Comparison of ENCODE assay signal across 1 cellular context in the genomic region with DNA sequence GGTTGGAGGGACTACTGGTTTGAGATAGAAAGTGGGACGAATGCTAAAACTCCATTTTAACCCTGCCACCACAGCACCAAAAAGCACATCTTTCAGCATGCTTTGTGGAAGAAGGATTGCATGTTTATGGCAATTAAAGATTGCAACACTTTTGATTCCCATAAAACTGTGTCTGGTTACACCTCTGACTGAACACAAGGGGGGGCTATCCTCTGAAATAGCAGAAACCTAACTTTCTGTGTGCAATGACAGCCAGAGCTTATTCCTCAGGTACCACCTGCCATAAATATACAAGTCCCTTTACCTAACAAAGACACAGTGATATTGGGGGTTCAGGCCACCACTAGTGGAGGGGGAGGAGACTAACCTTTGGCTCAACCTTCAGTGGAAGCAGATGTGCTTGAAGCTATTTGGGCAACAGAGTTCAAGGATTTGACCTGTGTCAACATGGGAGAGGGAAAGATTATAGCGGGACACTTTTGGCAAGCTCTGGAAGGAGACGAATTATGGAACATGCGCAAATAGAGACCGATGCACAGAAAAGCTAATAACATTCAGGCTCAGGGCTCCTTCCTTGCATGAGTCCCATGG.
TF ChIP-seq lines count a peak whose summit lies in the region.

No MANE protein-coding gene starts in this region.

TF ChIP-seq in HepG2, 621 proteins besides CTCF, POLR2A, EP300 and RAD21 (continued from another document):
- TF ChIP-seq NR2F2 (IDR thresholded peaks at IDR 0.05; ENCODE audit: borderline replicate concordance, low read depth) (peak; percentile 85), CEBPG (CRISPR knock-in tag; IDR thresholded peaks at IDR 0.05) (peak; percentile 25; the same call in 1 of the 2 replicates), PLRG1 (conservative IDR thresholded peaks at IDR 0.05) (no peak), ZNF264 (CRISPR knock-in tag; IDR thresholded peaks at IDR 0.05) (no peak), YY1 (IDR thresholded peaks at IDR 0.05; ENCODE audit: insufficient read depth, insufficient replicate concordance, low read depth, low read length) (peak; percentile 33), KAT7 (CRISPR knock-in tag; IDR thresholded peaks at IDR 0.05; ENCODE audit: borderline replicate concordance) (no peak), ATM (IDR thresholded peaks at IDR 0.05; ENCODE audit: borderline replicate concordance) (no peak), BRCA1 (CRISPR knock-in tag; IDR thresholded peaks at IDR 0.05) (no peak), GABPB1 (CRISPR knock-in tag; IDR thresholded peaks at IDR 0.05) (no peak), PAWR (CRISPR knock-in tag; IDR thresholded peaks at IDR 0.05; ENCODE audit: borderline replicate concordance) (no peak), RELA (CRISPR knock-in tag; IDR thresholded peaks at IDR 0.05) (no peak), TGIF2 (CRISPR knock-in tag; IDR thresholded peaks at IDR 0.05) (no peak), FOXK1 (CRISPR knock-in tag; IDR thresholded peaks at IDR 0.05; ENCODE audit: borderline replicate concordance, low read depth) (no peak), ZNF10 (CRISPR knock-in tag; IDR thresholded peaks at IDR 0.05; ENCODE audit: borderline replicate concordance, low read depth) (no peak), ZNF484 (CRISPR knock-in tag; IDR thresholded peaks at IDR 0.05; ENCODE audit: borderline replicate concordance, low read depth) (no peak), ZFP82 (CRISPR knock-in tag; IDR thresholded peaks at IDR 0.05; ENCODE audit: borderline replicate concordance) (no peak), ZSCAN9 (CRISPR knock-in tag; IDR thresholded peaks at IDR 0.05; ENCODE audit: borderline replicate concordance) (no peak), AHDC1 (CRISPR knock-in tag; IDR thresholded peaks at IDR 0.05; ENCODE audit: borderline replicate concordance) (peak; percentile 30; the same call in 1 of the 2 replicates), IRX3 (CRISPR knock-in tag; IDR thresholded peaks at IDR 0.05; ENCODE audit: borderline replicate concordance, low read depth) (no peak), ZNF24 (IDR thresholded peaks at IDR 0.05) (no peak), ZNF652 (CRISPR knock-in tag; IDR thresholded peaks at IDR 0.05; ENCODE audit: borderline replicate concordance, low read depth) (no peak), MEIS1 (CRISPR knock-in tag; IDR thresholded peaks at IDR 0.05; ENCODE audit: borderline replicate concordance) (no peak), PRPF4 (IDR thresholded peaks at IDR 0.05; ENCODE audit: low read depth, low read length, poor library complexity, severe bottlenecking) (no peak), HDAC1 (CRISPR knock-in tag; IDR thresholded peaks at IDR 0.05) (0 out of 2 replicates have a peak, but pooled peaks have one; percentile 41), RBM39 (IDR thresholded peaks at IDR 0.05; ENCODE audit: low read depth, low read length, poor library complexity, severe bottlenecking) (no peak), MYC (CRISPR knock-in tag; IDR thresholded peaks at IDR 0.05; ENCODE audit: borderline replicate concordance) (no peak), LCORL (IDR thresholded peaks at IDR 0.05) (no peak), LCORL (CRISPR knock-in tag; IDR thresholded peaks at IDR 0.05) (0 out of 2 replicates have a peak, but pooled peaks have one; percentile 22), POGK (CRISPR knock-in tag; conservative IDR thresholded peaks at IDR 0.05) (no peak), RNF2 (conservative IDR thresholded peaks at IDR 0.05; ENCODE audit: low read depth) (no peak), MATR3 (CRISPR knock-in tag; IDR thresholded peaks at IDR 0.05) (no peak), PITX1 (CRISPR knock-in tag; IDR thresholded peaks at IDR 0.05) (peak; percentile 48; the same call in 1 of the 2 replicates), EED (CRISPR knock-in tag; IDR thresholded peaks at IDR 0.05) (no peak), HOXD1 (CRISPR knock-in tag; IDR thresholded peaks at IDR 0.05) (no peak), NFKB2 (CRISPR knock-in tag; IDR thresholded peaks at IDR 0.05; ENCODE audit: borderline replicate concordance) (no peak), ZNF629 (CRISPR knock-in tag; conservative IDR thresholded peaks at IDR 0.05) (no peak), CREB1 (IDR thresholded peaks at IDR 0.05) (no peak), CREB1 (CRISPR knock-in tag; IDR thresholded peaks at IDR 0.05) (peak; percentile 20; the same call in 1 of the 2 replicates), NCOA2 (CRISPR knock-in tag; IDR thresholded peaks at IDR 0.05) (no peak), NONO (IDR thresholded peaks at IDR 0.05) (no peak), NONO (CRISPR knock-in tag; conservative IDR thresholded peaks at IDR 0.05) (0 out of 2 replicates have a peak, but pooled peaks have one; percentile 31), SAFB2 (CRISPR knock-in tag; IDR thresholded peaks at IDR 0.05; ENCODE audit: borderline replicate concordance, low read depth) (no peak), ZNF749 (CRISPR knock-in tag; IDR thresholded peaks at IDR 0.05; ENCODE audit: borderline replicate concordance) (no peak)
- TF ChIP-seq, protein P1, sequence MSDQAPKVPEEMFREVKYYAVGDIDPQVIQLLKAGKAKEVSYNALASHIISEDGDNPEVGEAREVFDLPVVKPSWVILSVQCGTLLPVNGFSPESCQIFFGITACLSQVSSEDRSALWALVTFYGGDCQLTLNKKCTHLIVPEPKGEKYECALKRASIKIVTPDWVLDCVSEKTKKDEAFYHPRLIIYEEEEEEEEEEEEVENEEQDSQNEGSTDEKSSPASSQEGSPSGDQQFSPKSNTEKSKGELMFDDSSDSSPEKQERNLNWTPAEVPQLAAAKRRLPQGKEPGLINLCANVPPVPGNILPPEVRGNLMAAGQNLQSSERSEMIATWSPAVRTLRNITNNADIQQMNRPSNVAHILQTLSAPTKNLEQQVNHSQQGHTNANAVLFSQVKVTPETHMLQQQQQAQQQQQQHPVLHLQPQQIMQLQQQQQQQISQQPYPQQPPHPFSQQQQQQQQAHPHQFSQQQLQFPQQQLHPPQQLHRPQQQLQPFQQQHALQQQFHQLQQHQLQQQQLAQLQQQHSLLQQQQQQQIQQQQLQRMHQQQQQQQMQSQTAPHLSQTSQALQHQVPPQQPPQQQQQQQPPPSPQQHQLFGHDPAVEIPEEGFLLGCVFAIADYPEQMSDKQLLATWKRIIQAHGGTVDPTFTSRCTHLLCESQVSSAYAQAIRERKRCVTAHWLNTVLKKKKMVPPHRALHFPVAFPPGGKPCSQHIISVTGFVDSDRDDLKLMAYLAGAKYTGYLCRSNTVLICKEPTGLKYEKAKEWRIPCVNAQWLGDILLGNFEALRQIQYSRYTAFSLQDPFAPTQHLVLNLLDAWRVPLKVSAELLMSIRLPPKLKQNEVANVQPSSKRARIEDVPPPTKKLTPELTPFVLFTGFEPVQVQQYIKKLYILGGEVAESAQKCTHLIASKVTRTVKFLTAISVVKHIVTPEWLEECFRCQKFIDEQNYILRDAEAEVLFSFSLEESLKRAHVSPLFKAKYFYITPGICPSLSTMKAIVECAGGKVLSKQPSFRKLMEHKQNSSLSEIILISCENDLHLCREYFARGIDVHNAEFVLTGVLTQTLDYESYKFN (CRISPR knock-in tag; conservative IDR thresholded peaks at IDR 0.05), result peak; percentile 75
- TF ChIP-seq, protein P2, sequence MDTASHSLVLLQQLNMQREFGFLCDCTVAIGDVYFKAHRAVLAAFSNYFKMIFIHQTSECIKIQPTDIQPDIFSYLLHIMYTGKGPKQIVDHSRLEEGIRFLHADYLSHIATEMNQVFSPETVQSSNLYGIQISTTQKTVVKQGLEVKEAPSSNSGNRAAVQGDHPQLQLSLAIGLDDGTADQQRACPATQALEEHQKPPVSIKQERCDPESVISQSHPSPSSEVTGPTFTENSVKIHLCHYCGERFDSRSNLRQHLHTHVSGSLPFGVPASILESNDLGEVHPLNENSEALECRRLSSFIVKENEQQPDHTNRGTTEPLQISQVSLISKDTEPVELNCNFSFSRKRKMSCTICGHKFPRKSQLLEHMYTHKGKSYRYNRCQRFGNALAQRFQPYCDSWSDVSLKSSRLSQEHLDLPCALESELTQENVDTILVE (CRISPR knock-in tag; IDR thresholded peaks at IDR 0.05), result no peak
- TF ChIP-seq, protein P3, sequence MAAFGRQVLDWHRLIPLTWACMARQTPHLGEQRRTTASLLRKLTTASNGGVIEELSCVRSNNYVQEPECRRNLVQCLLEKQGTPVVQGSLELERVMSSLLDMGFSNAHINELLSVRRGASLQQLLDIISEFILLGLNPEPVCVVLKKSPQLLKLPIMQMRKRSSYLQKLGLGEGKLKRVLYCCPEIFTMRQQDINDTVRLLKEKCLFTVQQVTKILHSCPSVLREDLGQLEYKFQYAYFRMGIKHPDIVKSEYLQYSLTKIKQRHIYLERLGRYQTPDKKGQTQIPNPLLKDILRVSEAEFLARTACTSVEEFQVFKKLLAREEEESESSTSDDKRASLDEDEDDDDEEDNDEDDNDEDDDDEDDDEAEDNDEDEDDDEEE (CRISPR knock-in tag; IDR thresholded peaks at IDR 0.05), result no peak
- TF ChIP-seq, protein P4, sequence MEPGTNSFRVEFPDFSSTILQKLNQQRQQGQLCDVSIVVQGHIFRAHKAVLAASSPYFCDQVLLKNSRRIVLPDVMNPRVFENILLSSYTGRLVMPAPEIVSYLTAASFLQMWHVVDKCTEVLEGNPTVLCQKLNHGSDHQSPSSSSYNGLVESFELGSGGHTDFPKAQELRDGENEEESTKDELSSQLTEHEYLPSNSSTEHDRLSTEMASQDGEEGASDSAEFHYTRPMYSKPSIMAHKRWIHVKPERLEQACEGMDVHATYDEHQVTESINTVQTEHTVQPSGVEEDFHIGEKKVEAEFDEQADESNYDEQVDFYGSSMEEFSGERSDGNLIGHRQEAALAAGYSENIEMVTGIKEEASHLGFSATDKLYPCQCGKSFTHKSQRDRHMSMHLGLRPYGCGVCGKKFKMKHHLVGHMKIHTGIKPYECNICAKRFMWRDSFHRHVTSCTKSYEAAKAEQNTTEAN (CRISPR knock-in tag; conservative IDR thresholded peaks at IDR 0.05), result no peak
- TF ChIP-seq, protein P5, sequence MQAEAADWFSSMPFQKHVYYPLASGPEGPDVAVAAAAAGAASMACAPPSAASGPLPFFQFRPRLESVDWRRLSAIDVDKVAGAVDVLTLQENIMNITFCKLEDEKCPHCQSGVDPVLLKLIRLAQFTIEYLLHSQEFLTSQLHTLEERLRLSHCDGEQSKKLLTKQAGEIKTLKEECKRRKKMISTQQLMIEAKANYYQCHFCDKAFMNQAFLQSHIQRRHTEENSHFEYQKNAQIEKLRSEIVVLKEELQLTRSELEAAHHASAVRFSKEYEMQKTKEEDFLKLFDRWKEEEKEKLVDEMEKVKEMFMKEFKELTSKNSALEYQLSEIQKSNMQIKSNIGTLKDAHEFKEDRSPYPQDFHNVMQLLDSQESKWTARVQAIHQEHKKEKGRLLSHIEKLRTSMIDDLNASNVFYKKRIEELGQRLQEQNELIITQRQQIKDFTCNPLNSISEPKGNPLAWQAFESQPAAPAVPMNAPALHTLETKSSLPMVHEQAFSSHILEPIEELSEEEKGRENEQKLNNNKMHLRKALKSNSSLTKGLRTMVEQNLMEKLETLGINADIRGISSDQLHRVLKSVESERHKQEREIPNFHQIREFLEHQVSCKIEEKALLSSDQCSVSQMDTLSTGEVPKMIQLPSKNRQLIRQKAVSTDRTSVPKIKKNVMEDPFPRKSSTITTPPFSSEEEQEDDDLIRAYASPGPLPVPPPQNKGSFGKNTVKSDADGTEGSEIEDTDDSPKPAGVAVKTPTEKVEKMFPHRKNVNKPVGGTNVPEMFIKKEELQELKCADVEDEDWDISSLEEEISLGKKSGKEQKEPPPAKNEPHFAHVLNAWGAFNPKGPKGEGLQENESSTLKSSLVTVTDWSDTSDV (CRISPR knock-in tag; IDR thresholded peaks at IDR 0.05), result no peak
- TF ChIP-seq, protein P6, sequence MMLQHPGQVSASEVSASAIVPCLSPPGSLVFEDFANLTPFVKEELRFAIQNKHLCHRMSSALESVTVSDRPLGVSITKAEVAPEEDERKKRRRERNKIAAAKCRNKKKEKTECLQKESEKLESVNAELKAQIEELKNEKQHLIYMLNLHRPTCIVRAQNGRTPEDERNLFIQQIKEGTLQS (CRISPR knock-in tag; IDR thresholded peaks at IDR 0.05), result no peak
TF ChIP-seq in HepG2: peak in this region for 36.
